10 cellular contexts compared by ENCODE assay signal in the genomic region with DNA sequence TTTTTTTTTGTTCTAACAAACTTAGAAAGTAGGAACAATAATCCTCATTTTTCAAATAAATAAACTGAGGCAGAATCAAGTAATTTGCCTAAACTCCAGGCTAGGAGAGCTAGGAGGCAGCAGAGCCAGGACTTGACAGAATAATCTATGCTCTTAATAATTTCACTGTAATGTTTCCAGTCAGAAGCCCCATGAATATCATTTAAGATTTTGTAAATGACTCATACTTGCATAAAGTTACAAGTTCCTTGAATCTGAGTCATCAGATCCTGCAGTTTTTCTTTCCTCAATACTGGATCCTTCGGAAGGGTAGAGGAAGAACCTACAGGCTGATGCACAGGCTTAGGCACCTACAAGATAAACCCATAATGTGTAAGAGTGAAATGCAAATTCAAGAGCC. TPM values are rescaled to one million over a fixed set of nuclear protein-coding genes. Genes with fewer than 3 reads are reported as not detected.
DNase-seq lines count a peak whose midpoint lies in the region; ATAC-seq, FAIRE-seq and TF ChIP-seq lines count a peak whose summit lies in the region.
"Had no signal": no experiment of that assay in that cellular context is flagged by ENCODE, and none has a peak within 500 bp of the region (broad histone marks: within the 10 kb centered on the region; RNA-seq: fewer than 3 reads in every experiment).

No MANE protein-coding gene starts in this region.

- CTCF ChIA-PET in Calu3 (lab: Charles Lee) (interaction anchor here (3.2 kb wide), 1 partner anchor 30 kb away, joined by 19 read pairs; a partner anchor contains a TSS), PC-9 (lab: Charles Lee) (no interaction called here), endothelial cell of umbilical vein (lab: Charles Lee) (interaction anchor here (1.0 to 3.7 kb wide), 8 partner anchors 10 to 71 kb away, joined by 3 to 11 read pairs (median 5); a partner anchor contains a TSS)

- dilution Hi-C loops in endothelial cell of umbilical vein (cut with MboI; ENCODE audit: extremely low pct_ligation_motif_present, low sequenced_read_pairs), result no loop called here

- H3K27ac Mint-ChIP-seq in Calu3 (ENCODE audit: unreplicated experiment), result peak overlapping the region; percentile 20
- no peak overlapping the region for H3K27ac Mint-ChIP-seq in activated naive CD4-positive, alpha-beta T cell treated with anti-CD3 and anti-CD28 coated beads, Interleukin-2, amount 50 U/mL, for 72 hours

- no peaks in the 10 kb centered on the region for H3K9me3 Mint-ChIP-seq in Calu3 (ENCODE audit: low read depth, unreplicated experiment)
- H3K9me3 Mint-ChIP-seq in activated naive CD4-positive, alpha-beta T cell treated with anti-CD3 and anti-CD28 coated beads, Interleukin-2, amount 50 U/mL, for 72 hours, result no peaks in the 10 kb centered on the region

- H3K36me3 Mint-ChIP-seq in Calu3 (ENCODE audit: insufficient read depth, unreplicated experiment), result peaks cover 18% of the 10 kb centered on the region
- H3K36me3 Mint-ChIP-seq in activated naive CD4-positive, alpha-beta T cell treated with anti-CD3 and anti-CD28 coated beads, Interleukin-2, amount 50 U/mL, for 72 hours, result peaks cover 6 to 14% of the 10 kb centered on the region in 2 donors

- H3K4me1 ChIP-seq in PC-9 (replicated peaks; ENCODE audit: insufficient read depth) (peaks cover 24% of the 10 kb centered on the region), endothelial cell of umbilical vein (ENCODE audit: control insufficient read depth, extremely low read depth, insufficient read depth, low read length) (peaks cover 18% of the 10 kb centered on the region)

- no peak overlapping the region for H2AFZ ChIP-seq in PC-9
- H2AFZ ChIP-seq in endothelial cell of umbilical vein (ENCODE audit: low read depth, low read length), result no peak overlapping the region

- H3K27ac ChIP-seq in PC-9, result peak overlapping the region; percentile 62
- H3K27ac ChIP-seq in endothelial cell of umbilical vein (ENCODE audit: insufficient read depth, low read depth, low read length), result peak overlapping the region; percentile 28

- H3K27me3 ChIP-seq in PC-9 (ENCODE audit: insufficient read depth, low read depth), result no peaks in the 10 kb centered on the region
- H3K27me3 ChIP-seq in endothelial cell of umbilical vein (ENCODE audit: control insufficient read depth in 2 of 2, insufficient read depth in 2 of 2, low read length in 2 of 2), result no peaks in the 10 kb centered on the region

- intact Hi-C loops in Calu3 (cut with micrococcal nuclease; ENCODE audit: unreplicated experiment), result no loop called here
- intact Hi-C loops in PC-9 (cut with micrococcal nuclease; ENCODE audit: unreplicated experiment), result no loop called here
- intact Hi-C loops in endothelial cell of umbilical vein (cut with micrococcal nuclease), result loop anchor here (2.0 kb wide), 2 partner anchors 69 to 81 kb away; no protein-coding TSS in a partner anchor

- DNase-seq in Calu3 (peak; percentile 3), PC-9 (peak in 1 of 2 experiments; percentile 81), endothelial cell of umbilical vein (ENCODE audit: low read depth, low spot score) (peak; percentile 73), omental fat pad (ENCODE audit: low spot score) (no peak), HuH-7 (ENCODE audit: low spot score) (no peak), GM19239 (ENCODE audit: insufficient read length, low spot score) (no peak)
- DNase-seq in activated naive CD4-positive, alpha-beta T cell treated with anti-CD3 and anti-CD28 coated beads, Interleukin-2, amount 50 U/mL, for 72 hours (ENCODE audit: low spot score in 2 of 2), result no peak
- DNase-seq: DMS153, NCI-H1417 treated with DMSO at 0.1 percent for 48 hours had no signal

- H4K20me1 ChIP-seq in PC-9 (ENCODE audit: insufficient read depth) (no peaks in the 10 kb centered on the region), endothelial cell of umbilical vein (replicated peaks; ENCODE audit: control insufficient read depth, extremely low read depth, insufficient read depth, low read length) (no peaks in the 10 kb centered on the region)

- POLR2A ChIA-PET in PC-9 (lab: Charles Lee; ENCODE audit: unreplicated experiment), result interaction anchor here (0.7 to 1.0 kb wide), 2 partner anchors 25 to 69 kb away, joined by 6 to 7 read pairs; no protein-coding TSS in a partner anchor
- POLR2A ChIA-PET in endothelial cell of umbilical vein (lab: Charles Lee), result no interaction called here

- H3F3A ChIP-seq in PC-9 (ENCODE audit: insufficient read depth, low read depth), result peaks cover 27% of the 10 kb centered on the region; the same call in 1 of the 2 replicates

- no peak overlapping the region for H3K9ac ChIP-seq in endothelial cell of umbilical vein (replicated peaks; ENCODE audit: extremely low read depth, insufficient read depth, low read length)

- TF ChIP-seq CTCF in Calu3 (IDR thresholded peaks at IDR 0.05; ENCODE audit: unreplicated experiment), result no peak
- TF ChIP-seq CTCF in PC-9 (conservative IDR thresholded peaks at IDR 0.05), result no peak
- no peak for TF ChIP-seq CTCF in endothelial cell of umbilical vein (IDR thresholded peaks at IDR 0.05; ENCODE audit: extremely low read depth in 1 of 2, insufficient read depth in 1 of 2, low read depth in 1 of 2, low read length in 2 of 2)
- TF ChIP-seq CTCF in omental fat pad (IDR thresholded peaks at IDR 0.05), result no peak

- H3K9me2 ChIP-seq in PC-9 (ENCODE audit: insufficient read depth), result no peaks in the 10 kb centered on the region

- H3K27me3 Mint-ChIP-seq in Calu3 (ENCODE audit: unreplicated experiment), result no peaks in the 10 kb centered on the region

- H3K36me3 ChIP-seq in PC-9 (ENCODE audit: low read depth) (peaks cover 46% of the 10 kb centered on the region), endothelial cell of umbilical vein (ENCODE audit: control insufficient read depth in 2 of 2, extremely low read depth in 1 of 2, insufficient read depth in 2 of 2, low read length in 2 of 2) (peaks cover 6 to 16% of the 10 kb centered on the region in 2 experiments)

- FAIRE-seq in endothelial cell of umbilical vein (lab: Jason Lieb, UNC) (peak; percentile 92), GM19239 (lab: Jason Lieb, UNC) (no peak)

- H3K4me2 ChIP-seq in PC-9, result peak overlapping the region; percentile 39
- peak overlapping the region; percentile 58 for H3K4me2 ChIP-seq in endothelial cell of umbilical vein (ENCODE audit: insufficient read depth, low read length)

- TF ChIP-seq POLR2A in endothelial cell of umbilical vein (IDR thresholded peaks at IDR 0.05; ENCODE audit: low read depth, low read length), result no peak

- no peak overlapping the region for H3K4me3 Mint-ChIP-seq in Calu3 (ENCODE audit: low read depth, unreplicated experiment)

- peaks cover 15% of the 10 kb centered on the region for H3K4me1 Mint-ChIP-seq in Calu3 (ENCODE audit: low read depth, unreplicated experiment)

- ATAC-seq in omental fat pad (ENCODE audit: low FRiP score) (peak; percentile 86), GM21737 (IDR thresholded peaks at IDR 0.05; ENCODE audit: unreplicated experiment) (no peak)
- ATAC-seq in activated naive CD4-positive, alpha-beta T cell treated with anti-CD3 and anti-CD28 coated beads, Interleukin-2, amount 50 U/mL, for 72 hours, result no peak

- H3K79me2 ChIP-seq in PC-9 (ENCODE audit: low read depth) (peaks cover 19% of the 10 kb centered on the region), endothelial cell of umbilical vein (ENCODE audit: control insufficient read depth, insufficient read depth, low read length) (peaks cover 23% of the 10 kb centered on the region)

- H3K4me3 ChIP-seq in PC-9 (no peak overlapping the region), endothelial cell of umbilical vein (replicated peaks in 1 of 3; ENCODE audit: insufficient read depth in 1 of 3, low read depth in 1 of 3, low read length in 3 of 3) (no peak overlapping the region)

- BruUV-seq in Calu3 (replicated peaks; lab: Mats Ljungman, UMichigan), result no TSS peak
- BruUV-seq in PC-9 (replicated peaks; lab: Mats Ljungman, UMichigan), result no TSS peak
- BruUV-seq in endothelial cell of umbilical vein (replicated peaks; lab: Mats Ljungman, UMichigan), result no TSS peak

- no peaks in the 10 kb centered on the region for H3K9me3 ChIP-seq in PC-9 (ENCODE audit: insufficient read depth, low read depth)
- H3K9me3 ChIP-seq in endothelial cell of umbilical vein (replicated peaks; ENCODE audit: control insufficient read depth, insufficient read depth, low read length), result no peaks in the 10 kb centered on the region

- no peaks in the 10 kb centered on the region for H3K9me1 ChIP-seq in endothelial cell of umbilical vein (replicated peaks; ENCODE audit: control insufficient read depth, extremely low read depth, insufficient read depth, low read length)

TF ChIP-seq in endothelial cell of umbilical vein, 7 proteins besides CTCF, POLR2A, EP300 and RAD21 (continues in another document):
- TF ChIP-seq GATA2 (IDR thresholded peaks at IDR 0.05; ENCODE audit: insufficient read depth, insufficient read length, low read depth, low read length) (no peak), FOS (IDR thresholded peaks at IDR 0.05; ENCODE audit: borderline replicate concordance, insufficient read depth, low read length) (peak; percentile 96)

RNA-seq across cellular contexts. Expression of a gene that starts 29.0 kb away (rescaled TPM):
- total RNA-seq in Calu3 (2022) (48.5 and 52.2 TPM in 2 replicates), PC-9 (2021) (27.4 and 29.5 TPM in 2 replicates), endothelial cell of umbilical vein (25.0 and 29.9 TPM in 2 replicates), omental fat pad (10 to 100 TPM; 18.0 to 31.4 (median 19.7) TPM)
- 11.3 and 13.5 TPM in 2 replicates for polyA plus RNA-seq in endothelial cell of umbilical vein
- 8.0 and 9.2 TPM in 2 replicates for polyA plus RNA-seq in endothelial cell of umbilical vein (2011; cell fraction: cytosol; rRNA removed)
- 95.4 and 104 TPM in 2 replicates for polyA plus RNA-seq in endothelial cell of umbilical vein (2011; cell fraction: nucleus; rRNA removed)
- 24.2 and 25.2 TPM in 2 replicates for polyA plus RNA-seq in endothelial cell of umbilical vein (2012)
- polyA minus RNA-seq in endothelial cell of umbilical vein, result 13.4 and 19.5 TPM in 2 replicates
- 7.1 TPM for polyA minus RNA-seq in endothelial cell of umbilical vein (2011; cell fraction: cytosol; rRNA and poly(A)+ RNA removed)
- polyA minus RNA-seq in endothelial cell of umbilical vein (2011; cell fraction: nucleus; rRNA and poly(A)+ RNA removed), result 31.7 and 44.6 TPM in 2 replicates
- 10 to 100 TPM; 14.0 to 20.5 TPM for total RNA-seq in activated naive CD4-positive, alpha-beta T cell treated with anti-CD3 and anti-CD28 coated beads, Interleukin-2, amount 50 U/mL, for 72 hours

RNA-seq across cellular contexts. Expression of a gene that starts 30.1 kb away (rescaled TPM):
- 40.1 and 44.1 TPM in 2 replicates for total RNA-seq in Calu3 (2022)
- 64.5 and 75.0 TPM in 2 replicates for total RNA-seq in PC-9 (2021)
- total RNA-seq in endothelial cell of umbilical vein, result 44.7 and 52.5 TPM in 2 replicates
- polyA plus RNA-seq in endothelial cell of umbilical vein, result 5.1 and 7.2 TPM in 2 replicates
- polyA plus RNA-seq in endothelial cell of umbilical vein (2011; cell fraction: cytosol; rRNA removed), result 8.5 and 8.8 TPM in 2 replicates
- polyA plus RNA-seq in endothelial cell of umbilical vein (2011; cell fraction: nucleus; rRNA removed), result 22.6 and 24.3 TPM in 2 replicates
- polyA plus RNA-seq in endothelial cell of umbilical vein (2012), result 26.9 and 33.4 TPM in 2 replicates
- polyA minus RNA-seq in endothelial cell of umbilical vein, result 40.9 and 55.9 TPM in 2 replicates
- polyA minus RNA-seq in endothelial cell of umbilical vein (2011; cell fraction: cytosol; rRNA and poly(A)+ RNA removed), result 20.1 TPM
- polyA minus RNA-seq in endothelial cell of umbilical vein (2011; cell fraction: nucleus; rRNA and poly(A)+ RNA removed), result 24.5 and 49.5 TPM in 2 replicates
- 10 to 100 TPM; 34.2 to 46.1 (median 39.2) TPM for total RNA-seq in omental fat pad
- 10 to 100 TPM; 28.4 to 49.3 TPM for total RNA-seq in activated naive CD4-positive, alpha-beta T cell treated with anti-CD3 and anti-CD28 coated beads, Interleukin-2, amount 50 U/mL, for 72 hours

Comparison
In these comparisons a context has a peak if more than half of its experiments do, and no peak if none do; other contexts are left out.
1. DNase-seq: peak in Calu3 (single experiment) and endothelial cell of umbilical vein (single experiment); none in omental fat pad (single experiment), HuH-7 (single experiment), activated naive CD4-positive, alpha-beta T cell treated with anti-CD3 and anti-CD28 coated beads, Interleukin-2, amount 50 U/mL, for 72 hours (0 of 2) and GM19239 (single experiment).